ENCODE assay signal across 22 cellular contexts in the genomic region with DNA sequence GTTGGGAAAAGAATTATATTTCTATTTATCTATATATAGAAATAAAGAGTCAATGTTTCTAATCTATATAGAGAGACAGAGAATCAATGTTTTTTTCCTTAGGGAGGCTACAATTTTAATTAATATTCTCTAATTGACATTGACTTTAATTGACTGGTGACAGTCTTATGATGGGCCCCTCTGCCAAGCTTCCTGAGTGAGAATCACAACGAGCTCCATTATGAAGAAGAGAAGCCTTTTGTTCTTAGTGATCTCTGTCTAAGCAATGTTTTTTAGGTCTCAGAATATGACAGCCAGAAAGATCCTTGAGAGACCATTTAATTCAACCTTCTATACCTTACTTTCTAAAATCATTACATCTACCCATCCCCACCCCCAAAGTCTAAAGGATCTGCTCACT.
"Had no signal": no experiment of that assay in that cellular context is flagged by ENCODE, and none has a peak within 500 bp of the region (broad histone marks: within the 10 kb centered on the region; RNA-seq: fewer than 3 reads in every experiment).

No MANE protein-coding gene starts in this region.

- ATAC-seq: left lobe of liver; mucosa of descending colon; natural killer cell treated with Interleukin-12 subunit alpha and Interleukin-12 subunit beta and Interleukin-15 and Interleukin-18, amount 100 ng/mL, for 72 hours; sciatic nerve; stimulated activated effector memory CD8-positive, alpha-beta T cell treated with anti-CD3 and anti-CD28 coated beads, Interleukin-12 subunit alpha, Interleukin-12 subunit beta, amount 100 ng/mL, for 72 hours; upper lobe of right lung had no signal

- H3K27ac ChIP-seq: coronary artery, neutrophil, parathyroid adenoma, prostate gland, right atrium auricular region, stomach, transverse colon, upper lobe of right lung, vagina had no signal

- DNase-seq: dermis blood vessel endothelial cell; effector CD4-positive, alpha-beta T cell; kidney; mesenchymal stem cell; mucosa of descending colon; naive B cell; stimulated activated CD4-positive, alpha-beta T cell treated with anti-CD3 and anti-CD28 coated beads, Interleukin-2, amount 100 ng/mL, for 24 hours; stimulated activated CD4-positive, alpha-beta T cell treated with anti-CD3 and anti-CD28 coated beads, Interleukin-4, amount 100 ng/mL, for 24 hours; stimulated activated naive CD4-positive, alpha-beta T cell treated with Interleukin-2 at 50 U/mL for 16 hours; stomach; transverse colon; upper lobe of right lung had no signal
